In the genomic region with DNA sequence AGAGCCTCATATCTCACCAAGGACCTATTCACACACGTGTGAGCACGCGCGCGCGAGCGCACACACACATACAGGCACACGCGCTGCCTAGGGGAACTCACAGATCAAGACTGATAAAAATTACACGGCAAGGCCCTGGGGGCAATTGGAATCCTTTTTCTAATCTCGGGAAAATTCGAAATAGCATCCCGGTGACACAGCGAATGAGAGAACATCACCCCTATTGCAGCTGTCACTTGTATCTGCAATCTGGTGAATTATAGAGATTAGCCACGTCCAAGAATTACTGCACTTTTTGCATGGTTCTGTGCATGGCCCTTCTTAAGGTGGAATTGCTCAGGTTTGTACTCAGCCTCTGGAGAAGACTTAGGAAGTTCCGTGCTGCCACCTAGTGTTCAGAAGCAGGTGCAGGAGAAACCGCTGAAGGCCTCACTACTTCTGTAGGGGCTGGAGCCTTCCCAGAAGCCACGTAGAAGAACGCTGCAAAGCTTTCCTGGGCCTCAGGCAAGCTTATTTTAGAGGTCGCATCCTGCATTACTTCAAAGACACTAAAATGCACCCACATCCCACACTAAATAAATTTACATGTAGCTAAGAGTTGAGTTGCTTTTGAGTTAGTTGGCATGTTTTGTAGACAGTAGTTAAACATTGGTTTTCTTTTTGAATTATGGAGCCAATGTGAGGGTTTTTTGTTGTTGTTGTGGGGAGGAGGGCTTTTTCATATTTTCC, we compare ENCODE assay signal across 8 cellular contexts.
DNase-seq lines count a peak whose midpoint lies in the region; ATAC-seq and TF ChIP-seq lines count a peak whose summit lies in the region.

No MANE protein-coding gene starts in this region.

- H3K27ac ChIP-seq in heart right ventricle = no peak overlapping the region

- DNase-seq in GDM1 (lab: John Stamatoyannopoulos, UW) = peak; percentile 69
- DNase-seq in NB4 (ENCODE audit: low read depth) = peak; percentile 77
- DNase-seq in SK-MEL-5 (ENCODE audit: low read depth, low spot score) = peak; percentile 90
- peak; percentile 91 for DNase-seq in adipocyte (ENCODE audit: low read depth)
- peak; percentile 25 to 81 for DNase-seq in heart right ventricle
- DNase-seq in renal cortical epithelial cell (ENCODE audit: low read depth) = peak; percentile 88

- intact Hi-C loops in heart right ventricle (cut with DNase I) = loop anchor here in 4 of 10 donors (5.0 to 10.0 kb wide), 4 partner anchors 83 to 211 kb away; no protein-coding TSS in a partner anchor

- H3K27me3 ChIP-seq in adipocyte (replicated peaks; ENCODE audit: control insufficient read depth, insufficient read depth, low read length) (no peaks in the 10 kb centered on the region), heart right ventricle (no peaks in the 10 kb centered on the region)

- H3K36me3 ChIP-seq in adipocyte (ENCODE audit: control insufficient read depth, insufficient read depth, low read length, severe bottlenecking) (no peaks in the 10 kb centered on the region), heart right ventricle (no peaks in the 10 kb centered on the region)

- H3K4me3 ChIP-seq in NB4 (ENCODE audit: low read depth, low read length) = no peak overlapping the region
- H3K4me3 ChIP-seq in adipocyte (ENCODE audit: low read length) = no peak overlapping the region
- H3K4me3 ChIP-seq in heart right ventricle = no peak overlapping the region

- WGBS in heart right ventricle, 2 donors = 27 to 38% methylated on average over 20 of the region's 20 CpGs

- H3K9me3 ChIP-seq in adipocyte (ENCODE audit: control insufficient read depth, low read length) (no peaks in the 10 kb centered on the region), heart right ventricle (no peaks in the 10 kb centered on the region)

- H3K4me1 ChIP-seq in adipocyte (ENCODE audit: control insufficient read depth, insufficient read depth, low read length) (peaks cover 14% of the 10 kb centered on the region), heart right ventricle (peaks cover 0 to 13% (median 0%) of the 10 kb centered on the region in 9 donors)

- no peak overlapping the region for H3K9ac ChIP-seq in adipocyte (ENCODE audit: low read length)

- peak; percentile 87 for TF ChIP-seq CTCF in NB4 (IDR thresholded peaks at IDR 0.05; ENCODE audit: low read depth, low read length)
- peak; percentile 55 to 90 (median 84) for TF ChIP-seq CTCF in heart right ventricle (IDR thresholded peaks at IDR 0.05)

- no peak for TF ChIP-seq POLR2A in NB4 (IDR thresholded peaks at IDR 0.05; ENCODE audit: extremely low read depth, insufficient read length)

- in situ Hi-C loops in SK-MEL-5 (cut with HindIII; ENCODE audit: low pct_unique_long_range_greater_than_20kb, low sequenced_read_pairs) = no loop called here

- ATAC-seq in HG02571 (IDR thresholded peaks at IDR 0.05; ENCODE audit: unreplicated experiment) (peak; percentile 74), heart right ventricle (peak; percentile 81 to 94 (median 89)), GM19328 (IDR thresholded peaks at IDR 0.05; ENCODE audit: unreplicated experiment) (no peak)
